In the genomic region with DNA sequence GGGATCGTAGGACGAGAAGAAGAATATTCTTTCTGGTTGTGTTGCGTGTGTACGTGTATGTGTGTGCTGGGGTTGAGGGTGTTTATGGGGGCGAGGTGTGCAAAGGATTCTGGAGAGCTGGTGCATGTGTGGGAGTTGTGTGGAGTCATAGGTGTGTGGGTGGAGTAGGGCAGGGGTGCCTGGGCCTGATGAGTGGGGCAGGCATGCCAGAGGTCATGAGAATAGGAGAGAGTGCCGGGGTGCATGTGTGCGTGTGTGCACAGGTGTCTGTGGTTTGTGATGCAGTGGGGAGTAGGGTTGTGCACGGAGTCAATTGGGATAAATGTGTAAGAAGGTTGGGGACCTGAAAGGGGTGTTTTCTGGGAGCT, we compare ENCODE assay signal across 1 cellular context.
TF ChIP-seq lines count a peak whose summit lies in the region.

No MANE protein-coding gene starts in this region.

TF ChIP-seq in SK-N-SH, 30 proteins besides CTCF, POLR2A, EP300 and RAD21 (continued from another document):
- TF ChIP-seq, protein P1, sequence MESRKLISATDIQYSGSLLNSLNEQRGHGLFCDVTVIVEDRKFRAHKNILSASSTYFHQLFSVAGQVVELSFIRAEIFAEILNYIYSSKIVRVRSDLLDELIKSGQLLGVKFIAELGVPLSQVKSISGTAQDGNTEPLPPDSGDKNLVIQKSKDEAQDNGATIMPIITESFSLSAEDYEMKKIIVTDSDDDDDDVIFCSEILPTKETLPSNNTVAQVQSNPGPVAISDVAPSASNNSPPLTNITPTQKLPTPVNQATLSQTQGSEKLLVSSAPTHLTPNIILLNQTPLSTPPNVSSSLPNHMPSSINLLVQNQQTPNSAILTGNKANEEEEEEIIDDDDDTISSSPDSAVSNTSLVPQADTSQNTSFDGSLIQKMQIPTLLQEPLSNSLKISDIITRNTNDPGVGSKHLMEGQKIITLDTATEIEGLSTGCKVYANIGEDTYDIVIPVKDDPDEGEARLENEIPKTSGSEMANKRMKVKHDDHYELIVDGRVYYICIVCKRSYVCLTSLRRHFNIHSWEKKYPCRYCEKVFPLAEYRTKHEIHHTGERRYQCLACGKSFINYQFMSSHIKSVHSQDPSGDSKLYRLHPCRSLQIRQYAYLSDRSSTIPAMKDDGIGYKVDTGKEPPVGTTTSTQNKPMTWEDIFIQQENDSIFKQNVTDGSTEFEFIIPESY (IDR thresholded peaks at IDR 0.05; ENCODE audit: borderline replicate concordance, low read depth): no peak
- no peak for TF ChIP-seq RFX5 (IDR thresholded peaks at IDR 0.05; ENCODE audit: low read length)
- TF ChIP-seq ELF1 (IDR thresholded peaks at IDR 0.05): no peak
- TF ChIP-seq NFIC (IDR thresholded peaks at IDR 0.05; ENCODE audit: borderline replicate concordance): no peak
- no peak for TF ChIP-seq TCF12 (IDR thresholded peaks at IDR 0.05)
- TF ChIP-seq, protein P2, sequence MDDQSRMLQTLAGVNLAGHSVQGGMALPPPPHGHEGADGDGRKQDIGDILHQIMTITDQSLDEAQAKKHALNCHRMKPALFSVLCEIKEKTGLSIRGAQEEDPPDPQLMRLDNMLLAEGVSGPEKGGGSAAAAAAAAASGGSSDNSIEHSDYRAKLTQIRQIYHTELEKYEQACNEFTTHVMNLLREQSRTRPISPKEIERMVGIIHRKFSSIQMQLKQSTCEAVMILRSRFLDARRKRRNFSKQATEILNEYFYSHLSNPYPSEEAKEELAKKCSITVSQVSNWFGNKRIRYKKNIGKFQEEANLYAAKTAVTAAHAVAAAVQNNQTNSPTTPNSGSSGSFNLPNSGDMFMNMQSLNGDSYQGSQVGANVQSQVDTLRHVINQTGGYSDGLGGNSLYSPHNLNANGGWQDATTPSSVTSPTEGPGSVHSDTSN (IDR thresholded peaks at IDR 0.05): no peak
